Comparison of ENCODE assay signal across 18 cellular contexts in the genomic region with DNA sequence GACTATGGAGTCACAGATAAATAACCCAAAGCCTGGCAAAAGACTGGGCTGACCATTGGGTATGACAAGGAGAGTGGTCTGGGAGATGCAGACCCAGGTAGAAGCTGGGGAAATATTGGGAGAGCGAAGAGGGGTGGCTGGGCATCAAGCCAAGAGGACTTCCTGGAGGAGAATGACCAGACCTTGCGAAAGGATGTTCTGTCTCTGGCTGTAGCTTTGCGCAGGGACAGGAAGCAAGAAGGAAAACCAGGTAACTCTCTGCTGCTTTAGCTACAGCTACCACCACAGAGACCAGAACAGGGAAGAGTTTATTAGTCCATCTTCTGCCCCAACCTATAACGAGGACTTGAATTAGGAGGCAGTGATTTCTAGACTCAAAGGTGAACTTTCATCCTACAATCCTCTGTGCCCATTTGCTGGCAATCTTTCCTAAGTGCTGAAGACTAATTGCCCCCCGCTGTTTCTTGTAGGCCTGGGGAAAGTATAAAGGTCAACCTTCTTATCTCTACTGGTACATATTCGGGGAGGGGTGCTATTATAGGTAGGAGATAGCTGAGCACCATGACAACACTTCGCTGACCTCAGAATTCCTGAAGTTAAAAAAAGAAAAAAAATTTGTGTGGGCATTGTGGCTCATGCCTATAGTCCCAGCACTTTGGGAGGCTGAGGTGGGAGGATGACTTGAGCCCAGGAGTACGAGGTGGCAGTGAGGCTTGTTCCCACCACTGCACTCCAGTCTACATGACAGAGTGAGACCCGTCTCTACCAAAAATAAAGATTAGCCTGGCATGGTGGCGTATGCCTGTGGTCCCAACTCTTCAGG. TPM values are rescaled to one million over a fixed set of nuclear protein-coding genes. Genes with fewer than 3 reads are reported as not detected.
DNase-seq lines count a peak whose midpoint lies in the region; ATAC-seq and TF ChIP-seq lines count a peak whose summit lies in the region.
"Had no signal": no experiment of that assay in that cellular context is flagged by ENCODE, and none has a peak within 500 bp of the region (broad histone marks: within the 10 kb centered on the region; RNA-seq: fewer than 3 reads in every experiment).

No MANE protein-coding gene starts in this region.

- H3K4me1 Mint-ChIP-seq in type B pancreatic cell (ENCODE audit: unreplicated experiment): peaks cover 19% of the 10 kb centered on the region

- no peak for TF ChIP-seq CTCF in RWPE2 (IDR thresholded peaks at IDR 0.05; ENCODE audit: poor library complexity, severe bottlenecking)
- no peak for TF ChIP-seq CTCF in type B pancreatic cell (conservative IDR thresholded peaks at IDR 0.05)

- ATAC-seq in RWPE2 (ENCODE audit: low read depth): no peak
- ATAC-seq in left colon: peak; percentile 75
- ATAC-seq in HG02885 (IDR thresholded peaks at IDR 0.05; ENCODE audit: poor library complexity, unreplicated experiment): no peak
- ATAC-seq in HG03354 (IDR thresholded peaks at IDR 0.05; ENCODE audit: poor library complexity, severe bottlenecking, unreplicated experiment): no peak
- ATAC-seq in GM21390 (IDR thresholded peaks at IDR 0.05; ENCODE audit: unreplicated experiment): no peak
- ATAC-seq: HCT116, Panc1 had no signal

- peak overlapping the region; percentile 5 for H3K27ac ChIP-seq in RWPE2 (ENCODE audit: poor library complexity, severe bottlenecking)

- H3K9me3 ChIP-seq in RWPE2 (ENCODE audit: severe bottlenecking): no peaks in the 10 kb centered on the region

- DNase-seq in SKM-1 (lab: John Stamatoyannopoulos, UW; ENCODE audit: unreplicated experiment): peak; percentile 8
- DNase-seq in SKM-1 treated with dmso at 0.1 percent for 144 hours (lab: John Stamatoyannopoulos, UW; ENCODE audit: unreplicated experiment): no peak
- no peak for DNase-seq in RWPE2 (ENCODE audit: low spot score)
- DNase-seq in left colon: no peak
- DNase-seq in type B pancreatic cell (ENCODE audit: extremely low spot score, unreplicated experiment): no peak
- DNase-seq: COR-L47, GDM1, NCI-H1048, NCI-H1694, NCI-H345, NCI-H748 treated with DMSO at 0.1 percent for 48 hours, Right ventricle myocardium superior had no signal

- peaks cover 4% of the 10 kb centered on the region for H3K27me3 Mint-ChIP-seq in type B pancreatic cell

- no peaks in the 10 kb centered on the region for H3K36me3 Mint-ChIP-seq in type B pancreatic cell
- H3K36me3 Mint-ChIP-seq: CD14-positive monocyte had no signal

- H3K36me3 ChIP-seq in RWPE2 (ENCODE audit: low read depth): no peaks in the 10 kb centered on the region

- H3K4me3 Mint-ChIP-seq in type B pancreatic cell: no peak overlapping the region
- H3K4me3 Mint-ChIP-seq: CD14-positive monocyte had no signal

- no peaks in the 10 kb centered on the region for H3K9me3 Mint-ChIP-seq in type B pancreatic cell
- H3K9me3 Mint-ChIP-seq: CD14-positive monocyte had no signal

- H3K4me3 ChIP-seq in RWPE2 (ENCODE audit: severe bottlenecking): no peak overlapping the region

- H3K4me1 ChIP-seq in RWPE2 (ENCODE audit: insufficient read depth, poor library complexity, severe bottlenecking): peaks cover 33% of the 10 kb centered on the region

- intact Hi-C loops in left colon (cut with DNase I, micrococcal nuclease): no loop called here

- H3K27ac Mint-ChIP-seq in type B pancreatic cell: peak overlapping the region; percentile 72

- H3K27me3 ChIP-seq in RWPE2 (ENCODE audit: insufficient read depth, poor library complexity, severe bottlenecking): no peaks in the 10 kb centered on the region

RNA-seq across cellular contexts. Expression of a gene that starts 19.1 kb away (rescaled TPM):
- total RNA-seq in left colon (1 to 10 TPM; 4.3 to 5.6 TPM), type B pancreatic cell (ENCODE audit: low replicate concordance) (27.3 and 48.4 TPM in 2 replicates)
